Comparison of ENCODE assay signal across 8 cellular contexts in genomic region chr6:27375613-27376079, GRCh38. TPM values are rescaled to one million over a fixed set of nuclear protein-coding genes. Genes with fewer than 3 reads are reported as not detected.
A peak's percentile ranks its signal among the peaks of the same experiment; 100 is the strongest.
DNase-seq lines count a peak whose midpoint lies in the region; ATAC-seq and TF ChIP-seq lines count a peak whose summit lies in the region.

No MANE protein-coding gene starts in this region.

- no peaks in the 10 kb centered on the region for H3K9me2 ChIP-seq in MM.1S (replicated peaks; ENCODE audit: insufficient read depth, low read length)

- peak overlapping the region; percentile 68 for H3K4me3 ChIP-seq in CD8-positive, alpha-beta T cell (ENCODE audit: low read depth, low read length)
- peak overlapping the region; percentile 66 for H3K4me3 ChIP-seq in MM.1S (ENCODE audit: low read length)
- H3K4me3 ChIP-seq in effector memory CD4-positive, alpha-beta T cell (ENCODE audit: insufficient read depth, low read depth, low read length, poor library complexity, severe bottlenecking), result peak overlapping the region; percentile 8
- H3K4me3 ChIP-seq in osteoblast (ENCODE audit: insufficient read depth, low read length), result peak overlapping the region; percentile 78

- no peaks in the 10 kb centered on the region for H3F3A ChIP-seq in MM.1S (ENCODE audit: insufficient read depth, low read length)

- H3K36me3 Mint-ChIP-seq in CD8-positive, alpha-beta T cell, result peaks cover 5% of the 10 kb centered on the region

- H3K4me1 ChIP-seq in CD8-positive, alpha-beta T cell (ENCODE audit: insufficient read depth, low read length), result peaks cover 12% of the 10 kb centered on the region
- H3K4me1 ChIP-seq in MM.1S (ENCODE audit: low read length), result no peaks in the 10 kb centered on the region
- peaks cover 7% of the 10 kb centered on the region for H3K4me1 ChIP-seq in effector memory CD4-positive, alpha-beta T cell (ENCODE audit: control insufficient read depth, insufficient read depth, low read length, poor library complexity, severe bottlenecking)
- H3K4me1 ChIP-seq in osteoblast (ENCODE audit: insufficient read depth, low read length), result peaks cover 7% of the 10 kb centered on the region

- H3K27ac Mint-ChIP-seq in CD8-positive, alpha-beta T cell, result peak overlapping the region; percentile 92

- POLR2A ChIA-PET in CD8-positive, alpha-beta T cell (lab: Charles Lee), result no interaction called here

- no peaks in the 10 kb centered on the region for H4K20me1 ChIP-seq in MM.1S (ENCODE audit: insufficient read depth, low read length)
- no peaks in the 10 kb centered on the region for H4K20me1 ChIP-seq in osteoblast (ENCODE audit: insufficient read depth, low read length)

- peak overlapping the region; percentile 92 for H3K4me2 ChIP-seq in MM.1S (ENCODE audit: low read depth, low read length)
- H3K4me2 ChIP-seq in osteoblast (ENCODE audit: insufficient read depth, low read length), result peak overlapping the region; percentile 84

- TF ChIP-seq CTCF in CD8-positive, alpha-beta T cell (IDR thresholded peaks at IDR 0.05), result peak; percentile 41
- TF ChIP-seq CTCF in MM.1S (IDR thresholded peaks at IDR 0.05; ENCODE audit: low read length) (no peak), osteoblast (IDR thresholded peaks at IDR 0.05; ENCODE audit: extremely low read depth, low read depth, low read length) (no peak)

- H3K27me3 ChIP-seq in CD8-positive, alpha-beta T cell (ENCODE audit: insufficient read depth, low read length), result no peaks in the 10 kb centered on the region
- H3K27me3 ChIP-seq in MM.1S (replicated peaks; ENCODE audit: insufficient read depth, low read length) (no peaks in the 10 kb centered on the region), osteoblast (ENCODE audit: insufficient read depth, low read length) (no peaks in the 10 kb centered on the region)
- no peaks in the 10 kb centered on the region for H3K27me3 ChIP-seq in effector memory CD4-positive, alpha-beta T cell (replicated peaks; ENCODE audit: control insufficient read depth, insufficient read depth, low read length, poor library complexity, severe bottlenecking)

- H3K4me3 Mint-ChIP-seq in CD8-positive, alpha-beta T cell, result peak overlapping the region; percentile 96

- H3K4me1 Mint-ChIP-seq in CD8-positive, alpha-beta T cell (ENCODE audit: low read depth), result peaks cover 21% of the 10 kb centered on the region

- peak; percentile 12 for ATAC-seq in CD8-positive, alpha-beta T cell
- ATAC-seq in GM18909 (IDR thresholded peaks at IDR 0.05; ENCODE audit: poor library complexity, unreplicated experiment), result no peak
- no peak for ATAC-seq in GM19467 (IDR thresholded peaks at IDR 0.05; ENCODE audit: unreplicated experiment)

- no peaks in the 10 kb centered on the region for H3K79me2 ChIP-seq in MM.1S (ENCODE audit: low read length)
- H3K79me2 ChIP-seq in osteoblast (ENCODE audit: insufficient read depth, low read length), result no peaks in the 10 kb centered on the region

- H3K9ac ChIP-seq in MM.1S (ENCODE audit: low read length), result no peak overlapping the region

- peaks cover 9% of the 10 kb centered on the region for H3K27me3 Mint-ChIP-seq in CD8-positive, alpha-beta T cell (ENCODE audit: low read depth)

- DNase-seq in CD8-positive, alpha-beta T cell, result no peak
- peak; percentile 10 for DNase-seq in MM.1S
- DNase-seq in effector memory CD4-positive, alpha-beta T cell, result no peak
- no peak for DNase-seq in osteoblast (ENCODE audit: insufficient read length, low spot score, missing footprints)
- DNase-seq in iPS-NIHi11 (ENCODE audit: low spot score), result no peak
- DNase-seq in GOT3 (lab: John Stamatoyannopoulos, UW), result no peak

- H2AFZ ChIP-seq in MM.1S (ENCODE audit: low read length) (peak overlapping the region; percentile 97), osteoblast (ENCODE audit: low read length) (peak overlapping the region; percentile 80)

- peak overlapping the region; percentile 13 for H3K27ac ChIP-seq in CD8-positive, alpha-beta T cell (ENCODE audit: low read depth, low read length)
- H3K27ac ChIP-seq in MM.1S (ENCODE audit: low read length) (no peak overlapping the region), osteoblast (ENCODE audit: low read depth, low read length) (no peak overlapping the region)
- no peak overlapping the region for H3K27ac ChIP-seq in effector memory CD4-positive, alpha-beta T cell (ENCODE audit: insufficient read depth, low read length, poor library complexity, severe bottlenecking)

- H3K36me3 ChIP-seq in CD8-positive, alpha-beta T cell (ENCODE audit: insufficient read depth, low read length), result no peaks in the 10 kb centered on the region
- H3K36me3 ChIP-seq in MM.1S (replicated peaks; ENCODE audit: insufficient read depth, low read length) (no peaks in the 10 kb centered on the region), osteoblast (ENCODE audit: insufficient read depth, low read length) (no peaks in the 10 kb centered on the region)
- H3K36me3 ChIP-seq in effector memory CD4-positive, alpha-beta T cell (ENCODE audit: control insufficient read depth, insufficient read depth, low read length), result no peaks in the 10 kb centered on the region

- CTCF ChIA-PET in CD8-positive, alpha-beta T cell (lab: Charles Lee), result no interaction called here

- no peaks in the 10 kb centered on the region for H3K9me3 Mint-ChIP-seq in CD8-positive, alpha-beta T cell

- H3K9me3 ChIP-seq in CD8-positive, alpha-beta T cell (ENCODE audit: low read length), result no peaks in the 10 kb centered on the region
- no peaks in the 10 kb centered on the region for H3K9me3 ChIP-seq in MM.1S (replicated peaks; ENCODE audit: insufficient read depth, low read length)
- H3K9me3 ChIP-seq in effector memory CD4-positive, alpha-beta T cell (ENCODE audit: control insufficient read depth, low read length), result no peaks in the 10 kb centered on the region
- no peaks in the 10 kb centered on the region for H3K9me3 ChIP-seq in osteoblast (ENCODE audit: low read depth, low read length)

- intact Hi-C loops in CD8-positive, alpha-beta T cell (cut with DNase I, micrococcal nuclease), result loop anchor here (1.0 to 2.0 kb wide), 3 partner anchors 13 to 104 kb away; partner anchors contain the start of gene ZNF391 (in 1 of the 2)

RNA-seq across cellular contexts. Expression of gene ZNF391, which starts 12.9 kb away (rescaled TPM):
- 1 to 10 TPM in 1 of 2 experiments, under 1 TPM in 1; 0.72 to 1.1 TPM for total RNA-seq in CD8-positive, alpha-beta T cell
- 2.5 and 4.1 TPM in 2 replicates for total RNA-seq in osteoblast

Comparison
In these comparisons a context has a peak if more than half of its experiments do, and no peak if none do; other contexts are left out.
1. H3K4me3 ChIP-seq: peak in every context shown above with its lines; median percentile 78 in osteoblast; 68 in CD8-positive, alpha-beta T cell; 66 in MM.1S; 8 in effector memory CD4-positive, alpha-beta T cell.